ENCODE assay signal across 26 cellular contexts in genomic region chr1:177907000-177907399, GRCh38.
"Had no signal": no experiment of that assay in that cellular context is flagged by ENCODE, and none has a peak within 500 bp of the region (broad histone marks: within the 10 kb centered on the region; RNA-seq: fewer than 3 reads in every experiment).

No MANE protein-coding gene starts in this region.

- H3K4me1 Mint-ChIP-seq: activated naive CD8-positive, alpha-beta T cell treated with anti-CD3 and anti-CD28 coated beads, Interleukin-2, amount 50 U/mL, for 24 hours; nephron had no signal

- H3K27ac Mint-ChIP-seq: activated CD8-positive, alpha-beta T cell treated with anti-CD3 and anti-CD28 coated beads, Interleukin-2, amount 10 ng/mL, durations not matched to agents 7 days and 5 days; activated naive CD8-positive, alpha-beta T cell treated with anti-CD3 and anti-CD28 coated beads, Interleukin-2, amount 50 U/mL, for 24 hours; activated T-helper 1 cell treated with anti-CD3 and anti-CD28 coated beads, Interleukin-12 subunit alpha, Interleukin-12 subunit beta, Interleukin-2, Interleukin-4 antibody, amounts not matched to agents 30 ng/mL and 10 ng/mL and 1 ng/mL, durations not matched to agents 14 hours and 24 hours and 36 hours; dendritic cell treated with granulocyte-macrophage colony-stimulating factor and Interleukin-4, amounts not matched to agents 40 ng/mL and 50 ng/mL, for 4 days; nephron; T-helper 2 cell treated with Interferon-gamma antibody and Interleukin-4, amounts not matched to agents 5 μg/mL and 100 μg/mL, for 36 hours had no signal

- H3K36me3 ChIP-seq: esophagus squamous epithelium, gastroesophageal sphincter, heart left ventricle, neutrophil, ovary, prostate gland, right atrium auricular region, upper lobe of right lung, WERI-Rb-1 had no signal

- H3K9me3 Mint-ChIP-seq: dendritic cell treated with granulocyte-macrophage colony-stimulating factor and Interleukin-4, amounts not matched to agents 40 ng/mL and 50 ng/mL, for 4 days; nephron; T-helper 2 cell treated with Interferon-gamma antibody and Interleukin-4, amounts not matched to agents 5 μg/mL and 100 μg/mL, for 36 hours had no signal

- H3K4me3 Mint-ChIP-seq: activated CD8-positive, alpha-beta T cell treated with anti-CD3 and anti-CD28 coated beads, Interleukin-2, amount 10 ng/mL, durations not matched to agents 7 days and 5 days; activated naive CD8-positive, alpha-beta T cell treated with anti-CD3 and anti-CD28 coated beads, Interleukin-2, amount 50 U/mL, for 24 hours; activated T-helper 1 cell treated with anti-CD3 and anti-CD28 coated beads, Interleukin-12 subunit alpha, Interleukin-12 subunit beta, Interleukin-2, Interleukin-4 antibody, amounts not matched to agents 30 ng/mL and 10 ng/mL and 1 ng/mL, durations not matched to agents 14 hours and 24 hours and 36 hours; dendritic cell treated with granulocyte-macrophage colony-stimulating factor and Interleukin-4, amounts not matched to agents 40 ng/mL and 50 ng/mL, for 4 days; nephron; T-helper 2 cell treated with Interferon-gamma antibody and Interleukin-4, amounts not matched to agents 5 μg/mL and 100 μg/mL, for 36 hours had no signal

- H3K4me1 ChIP-seq: body of pancreas, gastroesophageal sphincter, heart left ventricle, prostate gland, right atrium auricular region, upper lobe of right lung had no signal

- DNase-seq: activated CD4-positive, alpha-beta T cell treated with anti-CD3 and anti-CD28 coated beads, Interleukin-2, amount 50 U/mL, for 1 hour; activated CD4-positive, CD25-positive, alpha-beta regulatory T cell treated with anti-CD3 and anti-CD28 coated beads, Interleukin-2, amount 50 U/mL, for 72 hours; activated CD8-positive, alpha-beta T cell treated with anti-CD3 and anti-CD28 coated beads, Interleukin-2, amount 10 ng/mL, durations not matched to agents 7 days and 5 days; activated gamma-delta T cell; activated naive CD4-positive, alpha-beta T cell treated with anti-CD3 and anti-CD28 coated beads, Interleukin-2, amount 50 U/mL, for 16 hours; activated naive CD8-positive, alpha-beta T cell treated with anti-CD3 and anti-CD28 coated beads, Interleukin-2, amount 50 U/mL, for 24 hours; body of pancreas; effector CD4-positive, alpha-beta T cell; esophagus squamous epithelium; heart left ventricle; islet precursor cell; left colon; mesenchymal stem cell; ovary; stimulated activated CD4-positive, alpha-beta T cell treated with anti-CD3 and anti-CD28 coated beads, Interleukin-4, amount 100 ng/mL, for 4 hours; stimulated activated naive CD8-positive, alpha-beta T cell treated with anti-CD3 and anti-CD28 coated beads, Interleukin-15, Interleukin-2, amounts not matched to agents 100 U/mL and 50 U/mL, for 24 hours; upper lobe of right lung; WERI-Rb-1 had no signal

- H3K27me3 ChIP-seq: body of pancreas, esophagus squamous epithelium, ovary, right atrium auricular region, upper lobe of right lung had no signal

- H3K27ac ChIP-seq: body of pancreas, esophagus squamous epithelium, gastroesophageal sphincter, heart left ventricle, neutrophil, ovary, prostate gland, right atrium auricular region, upper lobe of right lung, WERI-Rb-1 had no signal

- H3K27me3 Mint-ChIP-seq: activated naive CD8-positive, alpha-beta T cell treated with anti-CD3 and anti-CD28 coated beads, Interleukin-2, amount 50 U/mL, for 24 hours had no signal

- H3K9me3 ChIP-seq: body of pancreas, esophagus squamous epithelium, gastroesophageal sphincter, heart left ventricle, neutrophil, ovary, prostate gland, right atrium auricular region, upper lobe of right lung had no signal

- H3K4me3 ChIP-seq: body of pancreas, esophagus squamous epithelium, gastroesophageal sphincter, heart left ventricle, ovary, prostate gland, right atrium auricular region, upper lobe of right lung had no signal
